Comparison of ENCODE assay signal across 8 cellular contexts in genomic region chr11:6612008-6612815, GRCh38. TPM values are rescaled to one million over a fixed set of nuclear protein-coding genes. Genes with fewer than 3 reads are reported as not detected.
DNase-seq lines count a peak whose midpoint lies in the region; ATAC-seq and TF ChIP-seq lines count a peak whose summit lies in the region.

TAF10 (minus strand) TSS chr11:6612216; CDS start chr11:6612189, 27 bp downstream.

- H3K9me3 ChIP-seq in AG04450 (ENCODE audit: control insufficient read depth, insufficient read depth, low read length) (no peaks in the 10 kb centered on the region; the same call in 1 of the 2 replicates), WERI-Rb-1 (ENCODE audit: severe bottlenecking) (no peaks in the 10 kb centered on the region), breast epithelium (no peaks in the 10 kb centered on the region), iPS-20b (ENCODE audit: insufficient read depth, low read depth, low read length) (no peaks in the 10 kb centered on the region)

- H3K36me3 ChIP-seq in WERI-Rb-1 = peaks cover 43% of the 10 kb centered on the region
- H3K36me3 ChIP-seq in breast epithelium = peaks cover 13% of the 10 kb centered on the region
- peaks cover 62% of the 10 kb centered on the region for H3K36me3 ChIP-seq in iPS-20b (ENCODE audit: insufficient read depth, low read depth, low read length)

- peak; percentile 85 for ATAC-seq in GM18907 (IDR thresholded peaks at IDR 0.05; ENCODE audit: unreplicated experiment)
- ATAC-seq in HG03139 (IDR thresholded peaks at IDR 0.05; ENCODE audit: unreplicated experiment) = peak; percentile 89

- DNase-seq in AG04450 (ENCODE audit: low read depth, low spot score) (peak; percentile 88), NCI-H2227 (lab: John Stamatoyannopoulos, UW; ENCODE audit: unreplicated experiment) (peak; percentile 98), WERI-Rb-1 (peak; percentile 97), breast epithelium (ENCODE audit: low spot score in 2 of 2) (peak; percentile 97)

- no peaks in the 10 kb centered on the region for H3K27me3 ChIP-seq in AG04450 (ENCODE audit: control insufficient read depth, insufficient read depth, low read length)
- no peaks in the 10 kb centered on the region for H3K27me3 ChIP-seq in WERI-Rb-1 (ENCODE audit: insufficient read depth, low read depth, severe bottlenecking)
- no peaks in the 10 kb centered on the region for H3K27me3 ChIP-seq in breast epithelium
- H3K27me3 ChIP-seq in iPS-20b (ENCODE audit: insufficient read depth, low read length) = no peaks in the 10 kb centered on the region

- H3K4me3 ChIP-seq in AG04450 (ENCODE audit: low read depth, low read length) = peak within 1 kb of the TSS; percentile 74
- peak within 1 kb of the TSS; percentile 80 for H3K4me3 ChIP-seq in WERI-Rb-1 (ENCODE audit: low read depth, low read length)
- H3K4me3 ChIP-seq in breast epithelium = peak within 1 kb of the TSS; percentile 83 to 88 (median 84)
- peak within 1 kb of the TSS; percentile 98 for H3K4me3 ChIP-seq in iPS-20b (ENCODE audit: low read length)
- H3K4me3 ChIP-seq in skin epidermis = peak within 1 kb of the TSS; percentile 55 to 85 (median 83)

- TF ChIP-seq POLR2A in breast epithelium (IDR thresholded peaks at IDR 0.05) = peak; percentile 78

- POLR2A ChIA-PET in AG04450 (lab: Yijun Ruan, JAX) = interaction anchor here (0.6 to 1.9 kb wide), 10 partner anchors 10 to 233 kb away, joined by 3 to 13 read pairs (median 4); partner anchors contain the start of genes ARFIP2, MRPL17 and TIMM10B

- intact Hi-C loops in breast epithelium (cut with DNase I; ENCODE audit: low total_unique reads) = no loop called here

- H3K4me1 ChIP-seq in breast epithelium (peaks cover 0 to 9% of the 10 kb centered on the region in 2 donors), iPS-20b (ENCODE audit: insufficient read depth, low read length) (peaks cover 12% of the 10 kb centered on the region)

- TF ChIP-seq CTCF in AG04450 (IDR thresholded peaks at IDR 0.05; ENCODE audit: low read depth, low read length) (no peak), WERI-Rb-1 (IDR thresholded peaks at IDR 0.05; ENCODE audit: low read depth, low read length) (no peak), breast epithelium (IDR thresholded peaks at IDR 0.05) (no peak)

- peak within 1 kb of the TSS; percentile 99 for H3K27ac ChIP-seq in AG04450 (ENCODE audit: low read depth, low read length)
- peak within 1 kb of the TSS; percentile 87 for H3K27ac ChIP-seq in WERI-Rb-1
- peak within 1 kb of the TSS; percentile 93 to 99 for H3K27ac ChIP-seq in breast epithelium
- H3K27ac ChIP-seq in iPS-20b (ENCODE audit: low read length) = peak within 1 kb of the TSS; percentile 99
- peak within 1 kb of the TSS; percentile 59 to 99 (median 97) for H3K27ac ChIP-seq in skin epidermis

- H3K9ac ChIP-seq in iPS-20b (ENCODE audit: low read depth, low read length) = peak within 1 kb of the TSS; percentile 99

- CTCF ChIA-PET in AG04450 (lab: Charles Lee) = interaction anchor here (0.7 to 2.9 kb wide), 8 partner anchors 8 to 94 kb away, joined by 3 to 15 read pairs (median 5); partner anchors contain the start of gene MRPL17

RNA-seq across cellular contexts. Expression of gene TAF10, which starts in this region (rescaled TPM):
- 170 and 215 TPM in 2 replicates for polyA plus RNA-seq in AG04450 (2011; rRNA removed)
- polyA minus RNA-seq in AG04450 (2011; rRNA and poly(A)+ RNA removed) = 111 and 155 TPM in 2 replicates
- total RNA-seq in breast epithelium = 10 to 100 TPM; 45.4 to 82.6 (median 54.7) TPM

Comparison
In these comparisons a context has a peak if more than half of its experiments do, and no peak if none do; other contexts are left out.
1. Peak in every context shown above with its lines: DNase-seq, ATAC-seq, H3K4me3 ChIP-seq and H3K27ac ChIP-seq.